In the genomic region with DNA sequence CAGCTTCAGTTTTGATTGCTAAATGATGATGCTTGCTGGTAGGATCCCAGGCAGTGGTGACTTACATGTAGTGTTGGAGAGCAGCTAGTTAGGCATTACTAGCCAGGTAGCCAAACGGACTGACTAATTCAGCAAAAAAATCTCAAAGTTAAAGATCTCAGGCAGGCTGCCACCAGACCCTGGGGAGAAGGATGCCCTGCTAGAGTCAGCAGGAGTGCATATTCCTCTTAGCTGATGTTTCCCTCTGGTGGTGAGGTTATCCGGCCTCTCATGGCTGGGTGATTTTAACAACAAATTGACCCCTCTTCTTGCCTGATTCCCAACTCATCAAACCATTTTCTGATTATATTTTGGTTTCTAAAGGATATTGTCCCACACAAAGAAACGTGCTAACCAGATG, we compare ENCODE assay signal across 11 cellular contexts. TPM values are rescaled to one million over a fixed set of nuclear protein-coding genes. Genes with fewer than 3 reads are reported as not detected.
DNase-seq lines count a peak whose midpoint lies in the region; ATAC-seq, FAIRE-seq and TF ChIP-seq lines count a peak whose summit lies in the region.
"Had no signal": no experiment of that assay in that cellular context is flagged by ENCODE, and none has a peak within 500 bp of the region (broad histone marks: within the 10 kb centered on the region; RNA-seq: fewer than 3 reads in every experiment).

No MANE protein-coding gene starts in this region.

- no peak for FAIRE-seq in HTR-8/SVneo (lab: Jason Lieb, UNC)

- peaks cover 49% of the 10 kb centered on the region for H3K36me3 ChIP-seq in SK-N-MC (ENCODE audit: insufficient read depth, low read length)
- peaks cover 0 to 1% of the 10 kb centered on the region in 2 donors for H3K36me3 ChIP-seq in aorta (ENCODE audit: control insufficient read depth in 1 of 2, insufficient read depth in 2 of 2, low read length in 1 of 2)

- no peak for ATAC-seq in aorta (ENCODE audit: low FRiP score)

- no peaks in the 10 kb centered on the region for H3K4me1 ChIP-seq in aorta (ENCODE audit: control insufficient read depth in 1 of 2, insufficient read depth in 2 of 2, low read length in 2 of 2)

- no peaks in the 10 kb centered on the region for H3K27me3 ChIP-seq in aorta (ENCODE audit: control insufficient read depth in 1 of 2, insufficient read depth in 2 of 2, low read length in 1 of 2)

- no peak overlapping the region for H3K9ac ChIP-seq in SK-N-MC (ENCODE audit: insufficient read length)

- H3K27ac ChIP-seq in SK-N-MC (peak overlapping the region; percentile 46; the same call in 1 of the 2 replicates), aorta (ENCODE audit: low read depth in 1 of 2, low read length in 2 of 2) (no peak overlapping the region)
- H3K27ac ChIP-seq: PC-9, suprapubic skin had no signal

- H3K4me3 ChIP-seq in AG10803 (ENCODE audit: low read length) (no peak overlapping the region), SK-N-MC (no peak overlapping the region), aorta (ENCODE audit: low read length in 2 of 2) (no peak overlapping the region)
- H3K4me3 ChIP-seq: PC-9, suprapubic skin had no signal

- TF ChIP-seq CTCF in AG10803 (conservative IDR thresholded peaks at IDR 0.05; ENCODE audit: low read length), result peak; percentile 51

- WGBS in aorta, 2 donors, result 40 to 45% methylated on average over 3 of the region's 3 CpGs

- DNase-seq in AG10803 (ENCODE audit: low read depth) (peak; percentile 26), SK-N-MC (ENCODE audit: low read depth, low spot score) (no peak), kidney tubule cell (ENCODE audit: low spot score) (peak; percentile 31), aorta (no peak), HTR-8/SVneo (ENCODE audit: insufficient read length, low spot score) (no peak), SK-N-DZ (ENCODE audit: low spot score) (no peak)
- DNase-seq: activated CD4-positive, alpha-beta memory T cell treated with anti-CD3 and anti-CD28 coated beads for 36 hours; Calu3; MV-4-11; PC-9 had no signal

- no peaks in the 10 kb centered on the region for H3K9me3 ChIP-seq in SK-N-MC (ENCODE audit: low read depth, low read length)
- no peaks in the 10 kb centered on the region for H3K9me3 ChIP-seq in aorta (ENCODE audit: control insufficient read depth, low read length)
- H3K9me3 ChIP-seq: suprapubic skin had no signal

- intact Hi-C loops in aorta (cut with DNase I), result no loop called here

RNA-seq across cellular contexts. Expression of a gene that starts 2.8 kb away (rescaled TPM):
- total RNA-seq in aorta, result 10 to 100 TPM; 19.7 to 24.5 TPM
- polyA plus RNA-seq in aorta, result 10 to 100 TPM in 1 of 2 donors, 1 to 10 TPM in 1; 5.5 to 36.7 TPM
- 9.5 and 11.2 TPM in 2 replicates for polyA plus RNA-seq in SK-N-DZ (2014; cell fraction: cytosol; rRNA removed)
- polyA plus RNA-seq in SK-N-DZ (2014; cell fraction: nucleus; rRNA removed), result 17.6 and 27.7 TPM in 2 replicates
- total RNA-seq: activated CD4-positive, alpha-beta memory T cell treated with anti-CD3 and anti-CD28 coated beads for 36 hours; Calu3; PC-9 had no signal

RNA-seq across cellular contexts. Expression of a gene that starts 9.5 kb away (rescaled TPM):
- 10 to 100 TPM; 25.8 to 47.8 TPM for total RNA-seq in aorta
- 10 to 100 TPM in 1 of 2 donors, 1 to 10 TPM in 1; 7.5 to 85.8 TPM for polyA plus RNA-seq in aorta
- polyA plus RNA-seq in SK-N-DZ (2014; cell fraction: cytosol; rRNA removed), result 23.2 and 28.7 TPM in 2 replicates
- polyA plus RNA-seq in SK-N-DZ (2014; cell fraction: nucleus; rRNA removed), result 59.7 and 85.7 TPM in 2 replicates
- total RNA-seq: PC-9 had no signal

RNA-seq across cellular contexts. Expression of a gene that starts 10.4 kb away (rescaled TPM):
- total RNA-seq in aorta, result not detected
- polyA plus RNA-seq in aorta, result not detected
- polyA plus RNA-seq in SK-N-DZ (2014; cell fraction: cytosol; rRNA removed), result not detected in 2 replicates
- not detected in 2 replicates for polyA plus RNA-seq in SK-N-DZ (2014; cell fraction: nucleus; rRNA removed)
- total RNA-seq: activated CD4-positive, alpha-beta memory T cell treated with anti-CD3 and anti-CD28 coated beads for 36 hours; Calu3; PC-9 had no signal

RNA-seq across cellular contexts. Expression of a gene that starts 14.6 kb away (rescaled TPM):
- total RNA-seq in aorta, result 1 to 10 TPM in 1 of 2 donors, not detected in 1; 4.1 TPM
- polyA plus RNA-seq in aorta, result 1 to 10 TPM in 1 of 2 donors, under 1 TPM in 1; 0.50 to 1.5 TPM
- 1.0 TPM in 1 of 2 replicates, not detected in the other for polyA plus RNA-seq in SK-N-DZ (2014; cell fraction: cytosol; rRNA removed)
- 1.1 and 1.3 TPM in 2 replicates for polyA plus RNA-seq in SK-N-DZ (2014; cell fraction: nucleus; rRNA removed)
- total RNA-seq: activated CD4-positive, alpha-beta memory T cell treated with anti-CD3 and anti-CD28 coated beads for 36 hours; Calu3; PC-9 had no signal

RNA-seq across cellular contexts. Expression of a gene that starts 40.9 kb away (rescaled TPM):
- 100 to 1,000 TPM; 106 to 139 TPM for total RNA-seq in aorta
- 100 to 1,000 TPM in 1 of 2 donors, 10 to 100 TPM in 1; 57.0 to 226 TPM for polyA plus RNA-seq in aorta
- polyA plus RNA-seq in SK-N-DZ (2014; cell fraction: cytosol; rRNA removed), result 142 and 147 TPM in 2 replicates
- polyA plus RNA-seq in SK-N-DZ (2014; cell fraction: nucleus; rRNA removed), result 567 and 701 TPM in 2 replicates

Comparison
In these comparisons a context has a peak if more than half of its experiments do, and no peak if none do; other contexts are left out.
1. DNase-seq: peak in AG10803 (single experiment) and kidney tubule cell (single experiment); none in SK-N-MC (single experiment), aorta (0 of 2), HTR-8/SVneo (single experiment) and SK-N-DZ (single experiment).